ENCODE assay signal across 8 cellular contexts in genomic region chr2:222912117-222912516, GRCh38. TPM values are rescaled to one million over a fixed set of nuclear protein-coding genes. Genes with fewer than 3 reads are reported as not detected.
DNase-seq lines count a peak whose midpoint lies in the region; ATAC-seq, FAIRE-seq and TF ChIP-seq lines count a peak whose summit lies in the region.

No MANE protein-coding gene starts in this region.

- TF ChIP-seq RAD21 in HepG2 (CRISPR knock-in tag; IDR thresholded peaks at IDR 0.05): no peak

- H3K9me3 Mint-ChIP-seq in activated CD8-positive, alpha-beta T cell treated with anti-CD3 and anti-CD28 coated beads for 36 hours: no peaks in the 10 kb centered on the region
- no peaks in the 10 kb centered on the region for H3K9me3 Mint-ChIP-seq in activated CD8-positive, alpha-beta T cell treated with anti-CD3 and anti-CD28 coated beads, Interleukin-2, amount 10 ng/mL, durations not matched to agents 7 days and 5 days (ENCODE audit: insufficient read depth)

- H3K4me2 ChIP-seq in PC-9 (no peak overlapping the region), HepG2 (ENCODE audit: low read depth, low read length) (no peak overlapping the region)

- no peak for TF ChIP-seq CTCF in activated CD8-positive, alpha-beta T cell treated with anti-CD3 and anti-CD28 coated beads for 36 hours (IDR thresholded peaks at IDR 0.05)
- no peak for TF ChIP-seq CTCF in PC-9 (conservative IDR thresholded peaks at IDR 0.05)
- no peak for TF ChIP-seq CTCF in HepG2 (CRISPR knock-in tag; IDR thresholded peaks at IDR 0.05)
- TF ChIP-seq CTCF in suprapubic skin (IDR thresholded peaks at IDR 0.05): no peak

- peak overlapping the region; percentile 21; the same call in 1 of the 2 replicates for H3K27ac ChIP-seq in PC-9
- no peak overlapping the region for H3K27ac ChIP-seq in HepG2 (ENCODE audit: extremely low read length, insufficient read depth, low read length)
- H3K27ac ChIP-seq in suprapubic skin: no peak overlapping the region

- no peak overlapping the region for H3K4me3 Mint-ChIP-seq in activated CD8-positive, alpha-beta T cell treated with anti-CD3 and anti-CD28 coated beads for 36 hours
- H3K4me3 Mint-ChIP-seq in activated CD8-positive, alpha-beta T cell treated with anti-CD3 and anti-CD28 coated beads, Interleukin-2, amount 10 ng/mL, durations not matched to agents 7 days and 5 days: no peak overlapping the region

- H3K9me2 ChIP-seq in PC-9 (ENCODE audit: insufficient read depth): no peaks in the 10 kb centered on the region

- H3K9ac ChIP-seq in HepG2 (ENCODE audit: insufficient read depth, low read depth, low read length): no peak overlapping the region

- BruUV-seq in PC-9 (replicated peaks; lab: Mats Ljungman, UMichigan) (no TSS peak), HepG2 (replicated peaks; lab: Mats Ljungman, UMichigan) (no TSS peak)

- peak; percentile 84 for ATAC-seq in activated CD8-positive, alpha-beta T cell treated with anti-CD3 and anti-CD28 coated beads for 36 hours
- ATAC-seq in activated CD8-positive, alpha-beta T cell treated with anti-CD3 and anti-CD28 coated beads, Interleukin-2, amount 10 ng/mL, durations not matched to agents 7 days and 5 days: no peak
- ATAC-seq in HG03025 (IDR thresholded peaks at IDR 0.05; ENCODE audit: low FRiP score, unreplicated experiment): peak; percentile 99
- no peak for ATAC-seq in HepG2

- H2AFZ ChIP-seq in PC-9 (no peak overlapping the region), HepG2 (ENCODE audit: low read length) (no peak overlapping the region)

- H3K36me3 ChIP-seq in PC-9 (ENCODE audit: low read depth) (peaks cover 84% of the 10 kb centered on the region), HepG2 (replicated peaks in 1 of 2; ENCODE audit: control insufficient read depth in 1 of 2, insufficient read depth in 2 of 2, low read length in 2 of 2) (peaks cover 18 to 91% of the 10 kb centered on the region in 2 experiments), suprapubic skin (peaks cover 17% of the 10 kb centered on the region)

- WGBS in HepG2 (ENCODE audit: low lambda C conversion rate): 93% methylated on average over 2 of the region's 2 CpGs
- WGBS in suprapubic skin: 71% methylated on average over 2 of the region's 2 CpGs

- in situ Hi-C loops in HepG2 (cut with HindIII; ENCODE audit: extremely low pct_ligation_motif_present, low pct_unique_long_range_greater_than_20kb): no loop called here

- H3K4me3 ChIP-seq in PC-9 (no peak overlapping the region), HepG2 (replicated peaks in 1 of 3; ENCODE audit: insufficient read depth in 1 of 3, low read depth in 2 of 3, low read length in 3 of 3) (no peak overlapping the region), suprapubic skin (no peak overlapping the region)

- intact Hi-C loops in activated CD8-positive, alpha-beta T cell treated with anti-CD3 and anti-CD28 coated beads for 36 hours (cut with micrococcal nuclease): no loop called here
- intact Hi-C loops in PC-9 (cut with micrococcal nuclease; ENCODE audit: unreplicated experiment) (no loop called here), HepG2 (cut with micrococcal nuclease; ENCODE audit: unreplicated experiment) (no loop called here)

- peak; percentile 37 for DNase-seq in activated CD8-positive, alpha-beta T cell treated with anti-CD3 and anti-CD28 coated beads for 36 hours
- DNase-seq in activated CD8-positive, alpha-beta T cell treated with anti-CD3 and anti-CD28 coated beads, Interleukin-2, amount 10 ng/mL, durations not matched to agents 7 days and 5 days: no peak
- no peak for DNase-seq in PC-9
- DNase-seq in HepG2 (ENCODE audit: low spot score): no peak
- DNase-seq in RCC 7860 (ENCODE audit: low spot score): no peak
- DNase-seq in NCI-H128 (lab: John Stamatoyannopoulos, UW; ENCODE audit: unreplicated experiment): no peak
- no peak for DNase-seq in suprapubic skin (ENCODE audit: low spot score in 2 of 2)

- peaks cover 99% of the 10 kb centered on the region for H3K79me2 ChIP-seq in PC-9 (ENCODE audit: low read depth)
- peaks cover 98% of the 10 kb centered on the region for H3K79me2 ChIP-seq in HepG2 (ENCODE audit: insufficient read depth, low read length)

- H3K27me3 ChIP-seq in PC-9 (ENCODE audit: insufficient read depth, low read depth): no peaks in the 10 kb centered on the region
- no peaks in the 10 kb centered on the region for H3K27me3 ChIP-seq in HepG2 (ENCODE audit: control insufficient read depth in 1 of 2, insufficient read depth in 2 of 2, low read length in 2 of 2)
- no peaks in the 10 kb centered on the region for H3K27me3 ChIP-seq in suprapubic skin

- peaks cover 36% of the 10 kb centered on the region for H3K4me1 Mint-ChIP-seq in activated CD8-positive, alpha-beta T cell treated with anti-CD3 and anti-CD28 coated beads for 36 hours (ENCODE audit: low read depth)
- peaks cover 27% of the 10 kb centered on the region for H3K4me1 Mint-ChIP-seq in activated CD8-positive, alpha-beta T cell treated with anti-CD3 and anti-CD28 coated beads, Interleukin-2, amount 10 ng/mL, durations not matched to agents 7 days and 5 days (ENCODE audit: low read depth)

- H3K4me1 ChIP-seq in PC-9 (replicated peaks; ENCODE audit: insufficient read depth): 0 out of 2 replicates have a peak, but pooled peaks cover 5% of the 10 kb centered on the region
- peaks cover 76% of the 10 kb centered on the region for H3K4me1 ChIP-seq in HepG2 (ENCODE audit: insufficient read depth, low read length)
- no peaks in the 10 kb centered on the region for H3K4me1 ChIP-seq in suprapubic skin

- POLR2A ChIA-PET in activated CD8-positive, alpha-beta T cell treated with anti-CD3 and anti-CD28 coated beads for 36 hours (lab: Charles Lee): interaction anchor here (1.5 kb wide), 1 partner anchor 99 kb away, joined by 3 read pairs; no protein-coding TSS in a partner anchor
- POLR2A ChIA-PET in activated CD8-positive, alpha-beta T cell treated with anti-CD3 and anti-CD28 coated beads, Interleukin-2, amount 10 ng/mL, durations not matched to agents 7 days and 5 days (lab: Charles Lee): no interaction called here
- POLR2A ChIA-PET in PC-9 (lab: Charles Lee; ENCODE audit: unreplicated experiment): no interaction called here
- POLR2A ChIA-PET in HepG2 (lab: Yijun Ruan, JAX): no interaction called here

- H3K27me3 Mint-ChIP-seq in activated CD8-positive, alpha-beta T cell treated with anti-CD3 and anti-CD28 coated beads for 36 hours: no peaks in the 10 kb centered on the region
- no peaks in the 10 kb centered on the region for H3K27me3 Mint-ChIP-seq in activated CD8-positive, alpha-beta T cell treated with anti-CD3 and anti-CD28 coated beads, Interleukin-2, amount 10 ng/mL, durations not matched to agents 7 days and 5 days (ENCODE audit: low read depth)

- H3K36me3 Mint-ChIP-seq in activated CD8-positive, alpha-beta T cell treated with anti-CD3 and anti-CD28 coated beads for 36 hours (ENCODE audit: low read depth): peaks cover 33% of the 10 kb centered on the region
- H3K36me3 Mint-ChIP-seq in activated CD8-positive, alpha-beta T cell treated with anti-CD3 and anti-CD28 coated beads, Interleukin-2, amount 10 ng/mL, durations not matched to agents 7 days and 5 days (ENCODE audit: low read depth): peaks cover 17% of the 10 kb centered on the region

- peak overlapping the region; percentile 56 for H3K27ac Mint-ChIP-seq in activated CD8-positive, alpha-beta T cell treated with anti-CD3 and anti-CD28 coated beads for 36 hours
- no peak overlapping the region for H3K27ac Mint-ChIP-seq in activated CD8-positive, alpha-beta T cell treated with anti-CD3 and anti-CD28 coated beads, Interleukin-2, amount 10 ng/mL, durations not matched to agents 7 days and 5 days

- TF ChIP-seq POLR2A in HepG2 (IDR thresholded peaks at IDR 0.05; ENCODE audit: insufficient read depth in 1 of 2, low read depth in 2 of 2, low read length in 2 of 2) (no peak), suprapubic skin (IDR thresholded peaks at IDR 0.05) (no peak)

- H3F3A ChIP-seq in PC-9 (ENCODE audit: insufficient read depth, low read depth): peaks cover 97% of the 10 kb centered on the region

- H4K20me1 ChIP-seq in PC-9 (ENCODE audit: insufficient read depth): peaks cover 100% of the 10 kb centered on the region
- H4K20me1 ChIP-seq in HepG2 (ENCODE audit: insufficient read depth, low read length): peaks cover 96% of the 10 kb centered on the region

- no peak for FAIRE-seq in HepG2 (lab: Jason Lieb, UNC)
- no peak for FAIRE-seq in RCC 7860 (lab: Jason Lieb, UNC)

- H3K9me3 ChIP-seq in PC-9 (ENCODE audit: insufficient read depth, low read depth) (no peaks in the 10 kb centered on the region), HepG2 (ENCODE audit: low read length) (no peaks in the 10 kb centered on the region), suprapubic skin (no peaks in the 10 kb centered on the region)

- CTCF ChIA-PET in activated CD8-positive, alpha-beta T cell treated with anti-CD3 and anti-CD28 coated beads for 36 hours (lab: Charles Lee): interaction anchor here (0.8 to 1.4 kb wide), 5 partner anchors 9 to 115 kb away, joined by 3 to 10 read pairs (median 4); no protein-coding TSS in a partner anchor
- CTCF ChIA-PET in activated CD8-positive, alpha-beta T cell treated with anti-CD3 and anti-CD28 coated beads, Interleukin-2, amount 10 ng/mL, durations not matched to agents 7 days and 5 days (lab: Charles Lee): interaction anchor here (0.8 to 3.1 kb wide), 6 partner anchors 10 to 222 kb away, joined by 3 to 24 read pairs (median 12); no protein-coding TSS in a partner anchor
- CTCF ChIA-PET in PC-9 (lab: Charles Lee) (interaction anchor here (0.9 kb wide), 2 partner anchors 27 to 203 kb away, joined by 3 to 4 read pairs; no protein-coding TSS in a partner anchor), HepG2 (lab: Yijun Ruan, JAX; ENCODE audit: low intra/inter-chr PET ratio, low total read pairs) (no interaction called here)

- TF ChIP-seq EP300 in HepG2 (IDR thresholded peaks at IDR 0.05; ENCODE audit: low read depth in 2 of 2, low read length in 2 of 2) (no peak), HepG2 (CRISPR knock-in tag; IDR thresholded peaks at IDR 0.05; ENCODE audit: borderline replicate concordance) (no peak), suprapubic skin (IDR thresholded peaks at IDR 0.05) (no peak)

RNA-seq across cellular contexts. Expression of gene ACSL3, which starts 51.3 kb away (rescaled TPM):
- 10 to 100 TPM; 43.8 to 44.6 TPM for total RNA-seq in activated CD8-positive, alpha-beta T cell treated with anti-CD3 and anti-CD28 coated beads for 36 hours
- 10 to 100 TPM; 46.5 to 54.6 TPM for total RNA-seq in activated CD8-positive, alpha-beta T cell treated with anti-CD3 and anti-CD28 coated beads, Interleukin-2, amount 10 ng/mL, durations not matched to agents 7 days and 5 days
- total RNA-seq in PC-9 (2021) (300 and 446 TPM in 2 replicates), HepG2 (2016; rRNA removed; fragmentation: Illumina TruSeq; extraction: Trizol) (168 and 305 TPM in 2 replicates), suprapubic skin (100 to 1,000 TPM in 1 of 4 donors, 10 to 100 TPM in 3; 46.6 to 154 (median 60.2) TPM)
- total RNA-seq in HepG2 (2016; cell fraction: cytosol; rRNA removed; fragmentation: Illumina TruSeq; extraction: Trizol; ENCODE audit: low read depth): 76.3 and 94.9 TPM in 2 replicates
- total RNA-seq in HepG2 (2016; cell fraction: insoluble cytoplasmic fraction; rRNA removed; fragmentation: Illumina TruSeq; extraction: Trizol): 169 and 295 TPM in 2 replicates
- 55.2 and 64.8 TPM in 2 replicates for total RNA-seq in HepG2 (2016; cell fraction: membrane; rRNA removed; fragmentation: Illumina TruSeq; extraction: Trizol)
- 307 and 341 TPM in 2 replicates for total RNA-seq in HepG2 (2016; cell fraction: nucleus; rRNA removed; fragmentation: Illumina TruSeq; extraction: Trizol)
- 365 and 432 TPM in 2 replicates for polyA plus RNA-seq in HepG2 (2011; rRNA removed)
- polyA plus RNA-seq in HepG2 (2011; cell fraction: cytosol; rRNA removed): 235 and 319 TPM in 2 replicates
- 101 and 136 TPM in 2 replicates for polyA plus RNA-seq in HepG2 (2011; cell fraction: nucleus; rRNA removed)
- 299 and 342 TPM in 2 replicates for polyA plus RNA-seq in HepG2 (2012)
- polyA plus RNA-seq in HepG2 (2016; cell fraction: cytosol; fragmentation: Illumina TruSeq; extraction: Trizol; ENCODE audit: low read depth): 9.3 and 12.3 TPM in 2 replicates
- 107 and 108 TPM in 2 replicates for polyA plus RNA-seq in HepG2 (2016; cell fraction: insoluble cytoplasmic fraction; fragmentation: Illumina TruSeq; extraction: Trizol; ENCODE audit: low read depth)
- polyA plus RNA-seq in HepG2 (2016; cell fraction: membrane; fragmentation: Illumina TruSeq; extraction: Trizol; ENCODE audit: low read depth): 14.4 and 18.9 TPM in 2 replicates
- 272 TPM in 2 replicates for polyA plus RNA-seq in HepG2 (2016; cell fraction: nucleus; fragmentation: Illumina TruSeq; extraction: Trizol; ENCODE audit: insufficient read depth, low read depth)
- 80.5 and 445 TPM in 2 replicates for polyA minus RNA-seq in HepG2 (2011; rRNA and poly(A)+ RNA removed; ENCODE audit: low replicate concordance)
- polyA minus RNA-seq in HepG2 (2011; cell fraction: cytosol; rRNA and poly(A)+ RNA removed): 370 and 593 TPM in 2 replicates
- 667 and 745 TPM in 2 replicates for polyA minus RNA-seq in HepG2 (2011; cell fraction: nucleus; rRNA and poly(A)+ RNA removed)

Comparison
In these comparisons a context has a peak if more than half of its experiments do, and no peak if none do; other contexts are left out.
1. ATAC-seq: peak in activated CD8-positive, alpha-beta T cell treated with anti-CD3 and anti-CD28 coated beads for 36 hours (single experiment) and HG03025 (single experiment); none in activated CD8-positive, alpha-beta T cell treated with anti-CD3 and anti-CD28 coated beads, Interleukin-2, amount 10 ng/mL, durations not matched to agents 7 days and 5 days (single experiment) and HepG2 (single experiment).